Comparison of ENCODE assay signal across 10 cellular contexts in the genomic region with DNA sequence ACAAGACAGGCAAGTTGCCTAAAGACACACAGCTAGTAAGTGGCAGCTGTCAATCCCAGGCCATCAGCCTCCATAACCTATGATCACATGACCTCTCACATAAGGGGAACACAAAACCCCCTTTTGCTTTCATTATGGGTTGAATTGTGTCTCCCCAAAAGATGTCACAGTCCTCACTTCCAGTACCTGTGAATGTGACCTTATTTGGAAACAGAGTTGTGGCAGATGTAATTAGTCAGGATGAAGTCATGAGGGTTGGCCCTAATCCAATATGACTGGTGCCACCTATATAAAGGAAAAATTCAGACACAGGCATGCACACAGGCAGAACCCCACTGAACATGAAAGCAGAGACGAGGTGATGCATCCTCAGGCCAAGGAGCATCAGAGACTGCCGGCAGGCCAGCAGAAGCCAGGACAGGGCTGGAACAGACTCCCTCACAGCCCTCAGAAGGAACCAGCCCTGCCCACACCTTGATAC. TPM values are rescaled to one million over a fixed set of nuclear protein-coding genes. Genes with fewer than 3 reads are reported as not detected.
DNase-seq lines count a peak whose midpoint lies in the region; ATAC-seq and TF ChIP-seq lines count a peak whose summit lies in the region.
"Had no signal": no experiment of that assay in that cellular context is flagged by ENCODE, and none has a peak within 500 bp of the region (broad histone marks: within the 10 kb centered on the region; RNA-seq: fewer than 3 reads in every experiment).

No MANE protein-coding gene starts in this region.

- H3K4me2 ChIP-seq in PC-3 (ENCODE audit: low read length), result peak overlapping the region; percentile 41

- H3K9me3 ChIP-seq in PC-3 (ENCODE audit: low read length) (no peaks in the 10 kb centered on the region), gastrocnemius medialis (no peaks in the 10 kb centered on the region)

- intact Hi-C loops in PC-3 (cut with micrococcal nuclease), result loop anchor here (1.0 to 2.0 kb wide), 4 partner anchors 31 to 118 kb away; no protein-coding TSS in a partner anchor
- intact Hi-C loops in gastrocnemius medialis (cut with DNase I; ENCODE audit: low total_unique reads), result loop anchor here (2.0 kb wide), 1 partner anchor 85 kb away; no protein-coding TSS in a partner anchor

- H3K4me1 ChIP-seq in PC-3 (ENCODE audit: insufficient read depth, low read length) (peaks cover 35% of the 10 kb centered on the region), gastrocnemius medialis (peaks cover 56 to 69% of the 10 kb centered on the region in 2 donors)

- H4K20me1 ChIP-seq in PC-3 (ENCODE audit: low read length), result no peaks in the 10 kb centered on the region

- peaks cover 7% of the 10 kb centered on the region for H3F3A ChIP-seq in PC-3 (ENCODE audit: low read length, unreplicated experiment)

- in situ Hi-C loops in gastrocnemius medialis (cut with MboI; ENCODE audit: low sequenced_read_pairs in 4 of 4), result no loop called here

- H3K36me3 ChIP-seq in PC-3 (ENCODE audit: low read depth, low read length) (no peaks in the 10 kb centered on the region), gastrocnemius medialis (no peaks in the 10 kb centered on the region)

- no TSS peak for BruUV-seq in PC-3 (replicated peaks; lab: Mats Ljungman, UMichigan)

- peak overlapping the region; percentile 32 for H3K9ac ChIP-seq in PC-3 (ENCODE audit: low read length)

- peak; percentile 27 for DNase-seq in activated CD4-positive, alpha-beta T cell treated with anti-CD3 and anti-CD28 coated beads for 1 hour
- no peak for DNase-seq in activated CD4-positive, alpha-beta T cell treated with anti-CD3 and anti-CD28 coated beads, Interleukin-2, amount 50 U/mL, for 1 hour
- DNase-seq in PC-3 (peak; percentile 94), astrocyte of the hippocampus (ENCODE audit: low read depth, low spot score) (peak; percentile 79), gastrocnemius medialis (no peak), amniotic stem cell (lab: John Stamatoyannopoulos, UW) (no peak), Ammon's horn (ENCODE audit: low spot score) (no peak), mesenteric fat pad (ENCODE audit: low spot score) (no peak)

- POLR2A ChIA-PET in PC-3 (lab: Charles Lee; ENCODE audit: unreplicated experiment), result interaction anchor here (0.5 to 0.6 kb wide), 2 partner anchors 125 to 470 kb away, joined by 3 read pairs; partner anchors contain the start of gene TBC1D7

- peaks cover 36% of the 10 kb centered on the region for H3K79me2 ChIP-seq in PC-3 (ENCODE audit: low read length)

- ATAC-seq in PC-3 (peak; percentile 73), gastrocnemius medialis (no peak)

- no peaks in the 10 kb centered on the region for H3K9me2 ChIP-seq in PC-3 (replicated peaks; ENCODE audit: low read length)

- H3K27me3 ChIP-seq in PC-3 (ENCODE audit: low read length) (no peaks in the 10 kb centered on the region), gastrocnemius medialis (no peaks in the 10 kb centered on the region)

- CTCF ChIA-PET in PC-3 (lab: Charles Lee), result interaction anchor here (0.6 kb wide), 1 partner anchor 72 kb away, joined by 3 read pairs; no protein-coding TSS in a partner anchor

- H3K4me3 ChIP-seq in PC-3 (ENCODE audit: low read length) (no peak overlapping the region), gastrocnemius medialis (no peak overlapping the region)

- no peak for TF ChIP-seq CTCF in PC-3 (conservative IDR thresholded peaks at IDR 0.05; ENCODE audit: low read depth, low read length)
- no peak for TF ChIP-seq CTCF in gastrocnemius medialis (IDR thresholded peaks at IDR 0.05 in 4 of 5, conservative IDR thresholded peaks at IDR 0.05 in 1 of 5)

- no peak overlapping the region for H2AFZ ChIP-seq in PC-3 (ENCODE audit: low read length)

- H3K27ac ChIP-seq in PC-3 (ENCODE audit: low read length) (peak overlapping the region; percentile 84), gastrocnemius medialis (peak overlapping the region; percentile 58 to 80 (median 72))
- H3K27ac ChIP-seq: C4-2B, VCaP had no signal

- no peak for TF ChIP-seq POLR2A in gastrocnemius medialis (IDR thresholded peaks at IDR 0.05)

RNA-seq across cellular contexts. Expression of gene GFOD1, which starts 33.6 kb away (rescaled TPM):
- 16.0 and 21.8 TPM in 2 replicates for total RNA-seq in PC-3 (2014; rRNA removed)
- 10 to 100 TPM in 3 of 4 donors, 1 to 10 TPM in 1; 9.0 to 31.8 (median 16.9) TPM for total RNA-seq in gastrocnemius medialis
- 25.9 TPM for total RNA-seq in mesenteric fat pad

Comparison
In these comparisons a context has a peak if more than half of its experiments do, and no peak if none do; other contexts are left out.
1. DNase-seq: peak in activated CD4-positive, alpha-beta T cell treated with anti-CD3 and anti-CD28 coated beads for 1 hour (single experiment), PC-3 (single experiment) and astrocyte of the hippocampus (single experiment); none in activated CD4-positive, alpha-beta T cell treated with anti-CD3 and anti-CD28 coated beads, Interleukin-2, amount 50 U/mL, for 1 hour (single experiment), gastrocnemius medialis (0 of 2), amniotic stem cell (single experiment), Ammon's horn (single experiment) and mesenteric fat pad (single experiment).